Comparison of ENCODE assay signal across 8 cellular contexts in genomic region chr1:83692524-83693336, GRCh38.
DNase-seq lines count a peak whose midpoint lies in the region; ATAC-seq and TF ChIP-seq lines count a peak whose summit lies in the region.

No MANE protein-coding gene starts in this region.

- no peak overlapping the region for H3K27ac ChIP-seq in AG04450 (ENCODE audit: low read depth, low read length)
- H3K27ac ChIP-seq in right atrium auricular region: peak overlapping the region; percentile 3 to 12

- H3K4me3 ChIP-seq in AG04450 (ENCODE audit: low read depth, low read length) (peak overlapping the region; percentile 10; the same call in 1 of the 2 replicates), right atrium auricular region (peak overlapping the region; percentile 21 to 47)

- peaks cover 2% of the 10 kb centered on the region for H3K36me3 Mint-ChIP-seq in IgD-negative memory B cell

- H3K9me3 ChIP-seq in AG04450 (ENCODE audit: control insufficient read depth, insufficient read depth, low read length) (no peaks in the 10 kb centered on the region), right atrium auricular region (no peaks in the 10 kb centered on the region)

- H3K9me3 Mint-ChIP-seq in IgD-negative memory B cell: peaks cover 3 to 7% (median 6%) of the 10 kb centered on the region in 3 donors

- peak overlapping the region; percentile 72 to 94 (median 88) for H3K4me3 Mint-ChIP-seq in IgD-negative memory B cell

- H3K4me1 ChIP-seq in right atrium auricular region: peaks cover 0 to 24% of the 10 kb centered on the region in 2 donors

- H3K36me3 ChIP-seq in right atrium auricular region: no peaks in the 10 kb centered on the region

- ATAC-seq in GM18873 (IDR thresholded peaks at IDR 0.05; ENCODE audit: low FRiP score, unreplicated experiment): peak; percentile 55

- no peak for DNase-seq in AG04450 (ENCODE audit: low read depth, low spot score)
- peak; percentile 3 to 5 for DNase-seq in activated CD4-positive, alpha-beta T cell treated with anti-CD3 and anti-CD28 coated beads, Interleukin-2, amount 50 U/mL, for 48 hours
- no peak for DNase-seq in right atrium auricular region (ENCODE audit: low spot score)
- DNase-seq in retina: peak; percentile 81
- DNase-seq in activated CD8-positive, alpha-beta memory T cell treated with anti-CD3 and anti-CD28 coated beads, Interleukin-2, amount 50 U/mL, for 4 hours: no peak
- no peak for DNase-seq in cortex of kidney (lab: John Stamatoyannopoulos, UW)

- H3K27ac Mint-ChIP-seq in IgD-negative memory B cell: peak overlapping the region in 1 of 3 donors; percentile 40

- CTCF ChIA-PET in AG04450 (lab: Charles Lee): no interaction called here

- no peak for TF ChIP-seq CTCF in AG04450 (IDR thresholded peaks at IDR 0.05; ENCODE audit: low read depth, low read length)
- TF ChIP-seq CTCF in right atrium auricular region (IDR thresholded peaks at IDR 0.05): no peak

- H3K27me3 Mint-ChIP-seq in IgD-negative memory B cell: peaks cover 7% of the 10 kb centered on the region

- peaks cover 5 to 15% (median 11%) of the 10 kb centered on the region in 3 donors for H3K4me1 Mint-ChIP-seq in IgD-negative memory B cell

- H3K27me3 ChIP-seq in AG04450 (ENCODE audit: control insufficient read depth, insufficient read depth, low read length): peaks cover 8% of the 10 kb centered on the region
- no peaks in the 10 kb centered on the region for H3K27me3 ChIP-seq in right atrium auricular region

- POLR2A ChIA-PET in AG04450 (lab: Yijun Ruan, JAX): no interaction called here

Comparison
In these comparisons a context has a peak if more than half of its experiments do, and no peak if none do; other contexts are left out.
1. DNase-seq: peak in activated CD4-positive, alpha-beta T cell treated with anti-CD3 and anti-CD28 coated beads, Interleukin-2, amount 50 U/mL, for 48 hours (2 of 2) and retina (single experiment); none in AG04450 (single experiment), right atrium auricular region (single experiment), activated CD8-positive, alpha-beta memory T cell treated with anti-CD3 and anti-CD28 coated beads, Interleukin-2, amount 50 U/mL, for 4 hours (single experiment) and cortex of kidney (single experiment).